Comparison of ENCODE assay signal across 14 cellular contexts in the genomic region with DNA sequence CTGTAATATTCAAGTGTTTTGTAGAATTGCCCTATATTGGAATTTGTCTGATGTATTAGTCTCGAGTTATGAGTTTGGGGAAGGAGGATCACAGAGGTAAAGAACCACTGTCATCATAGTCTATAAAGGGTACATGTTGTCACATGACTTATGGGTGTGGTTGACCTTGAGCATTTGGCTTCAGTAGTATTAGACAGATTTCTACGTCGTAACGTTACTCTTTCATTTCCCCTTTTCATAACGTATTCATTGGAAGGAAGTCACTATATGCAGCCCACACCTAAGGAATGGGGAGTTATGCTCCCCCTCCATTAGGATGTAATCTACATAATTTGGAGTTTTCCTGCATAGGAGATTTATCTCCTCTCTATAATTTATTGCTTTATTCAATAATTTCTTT.
A peak's percentile ranks its signal among the peaks of the same experiment; 100 is the strongest.
DNase-seq lines count a peak whose midpoint lies in the region; ATAC-seq, FAIRE-seq and TF ChIP-seq lines count a peak whose summit lies in the region.
"Had no signal": no experiment of that assay in that cellular context is flagged by ENCODE, and none has a peak within 500 bp of the region (broad histone marks: within the 10 kb centered on the region; RNA-seq: fewer than 3 reads in every experiment).

No MANE protein-coding gene starts in this region.

- H3K9me3 Mint-ChIP-seq in memory B cell, result peaks cover 1% of the 10 kb centered on the region
- H3K9me3 Mint-ChIP-seq: CD8-positive, alpha-beta T cell had no signal

- peak; percentile 62 for DNase-seq in NAMALWA (ENCODE audit: low spot score)
- peak in 1 of 2 donors; percentile 54 for DNase-seq in memory B cell (ENCODE audit: low spot score in 2 of 2)
- no peak for DNase-seq in HuH-7 (ENCODE audit: low spot score)
- no peak for DNase-seq in frontal cortex (ENCODE audit: low spot score in 2 of 2)
- DNase-seq in stomach, result no peak
- DNase-seq in cortex of kidney (lab: John Stamatoyannopoulos, UW), result no peak
- DNase-seq: activated naive CD4-positive, alpha-beta T cell treated with anti-CD3 and anti-CD28 coated beads, Interleukin-2, amount 50 U/mL, for 16 hours; CD8-positive, alpha-beta T cell; NCI-H1092; NCI-H526; trophoblast cell had no signal

- TF ChIP-seq POLR2A in stomach (IDR thresholded peaks at IDR 0.05), result no peak

- 52 to 77% (median 61%) methylated on average over 5 of the region's 5 CpGs for WGBS in stomach, 5 donors

- H3K9me3 ChIP-seq in stomach, result no peaks in the 10 kb centered on the region

- no peak overlapping the region for H3K4me3 Mint-ChIP-seq in memory B cell
- H3K4me3 Mint-ChIP-seq: CD8-positive, alpha-beta T cell had no signal

- peak overlapping the region; percentile 83 for H3K27ac Mint-ChIP-seq in memory B cell
- H3K27ac Mint-ChIP-seq: CD8-positive, alpha-beta T cell had no signal

- H3K4me1 Mint-ChIP-seq in memory B cell, result peaks cover 28% of the 10 kb centered on the region

- H3K27ac ChIP-seq in stomach, result no peak overlapping the region

- ATAC-seq in GM18867 (IDR thresholded peaks at IDR 0.05; ENCODE audit: unreplicated experiment), result peak; percentile 74
- peak; percentile 61 for ATAC-seq in HG02970 (IDR thresholded peaks at IDR 0.05; ENCODE audit: low FRiP score, unreplicated experiment)
- ATAC-seq in memory B cell (ENCODE audit: low read depth), result peak; percentile 93
- ATAC-seq: CD8-positive, alpha-beta T cell; SK-N-SH treated with all-trans-retinoic acid at 6 μM for 48 hours had no signal

- no peaks in the 10 kb centered on the region for H3K36me3 Mint-ChIP-seq in memory B cell
- H3K36me3 Mint-ChIP-seq: CD8-positive, alpha-beta T cell had no signal

- peaks cover 0 to 9% (median 3%) of the 10 kb centered on the region in 4 donors for H3K4me1 ChIP-seq in stomach

- H3K27me3 Mint-ChIP-seq in memory B cell, result no peaks in the 10 kb centered on the region

- intact Hi-C loops in stomach (cut with DNase I; ENCODE audit: low total_unique reads), result no loop called here

- TF ChIP-seq EP300 in stomach (IDR thresholded peaks at IDR 0.05), result no peak

- H3K36me3 ChIP-seq in stomach, result no peaks in the 10 kb centered on the region

- FAIRE-seq in frontal cortex (lab: Jason Lieb, UNC), result no peak

- no peaks in the 10 kb centered on the region for H3K27me3 ChIP-seq in stomach

- no peak for TF ChIP-seq CTCF in stomach (IDR thresholded peaks at IDR 0.05)

- H3K4me3 ChIP-seq in stomach, result no peak overlapping the region
